ENCODE assay signal across 20 cellular contexts in the genomic region with DNA sequence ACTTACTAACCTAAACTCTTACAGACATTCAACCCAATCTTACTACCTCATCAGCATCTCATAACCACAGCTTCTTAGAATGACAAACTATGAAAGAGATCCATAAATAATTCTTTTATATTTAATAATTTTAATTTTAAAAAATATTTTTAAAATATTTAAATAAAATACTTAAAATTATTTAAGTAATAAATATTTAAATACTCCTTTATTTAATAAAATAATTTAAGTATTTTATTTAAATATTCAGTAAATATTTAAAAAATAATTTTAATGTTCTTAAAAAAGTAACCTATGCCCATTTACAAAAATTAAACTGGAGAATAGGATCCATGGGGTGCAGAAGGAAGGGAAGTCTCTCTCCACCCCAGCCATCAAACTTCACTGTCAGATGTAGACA.
DNase-seq lines count a peak whose midpoint lies in the region; ATAC-seq, FAIRE-seq and TF ChIP-seq lines count a peak whose summit lies in the region.
"Had no signal": no experiment of that assay in that cellular context is flagged by ENCODE, and none has a peak within 500 bp of the region (broad histone marks: within the 10 kb centered on the region; RNA-seq: fewer than 3 reads in every experiment).

No MANE protein-coding gene starts in this region.

- no peaks in the 10 kb centered on the region for H3K9me3 Mint-ChIP-seq in WTC11
- H3K9me3 Mint-ChIP-seq: CD4-positive, alpha-beta memory T cell; GM23338; H9 had no signal

- no peak for ATAC-seq in WTC11
- ATAC-seq in pancreas = no peak
- ATAC-seq in GM18868 (IDR thresholded peaks at IDR 0.05; ENCODE audit: unreplicated experiment) = no peak
- ATAC-seq in GM19351 (IDR thresholded peaks at IDR 0.05; ENCODE audit: unreplicated experiment) = no peak
- ATAC-seq in HG03095 (IDR thresholded peaks at IDR 0.05; ENCODE audit: unreplicated experiment) = no peak
- ATAC-seq: GM23338, HCT116 had no signal

- FAIRE-seq in G401.6 (lab: Jason Lieb, UNC) = peak; percentile 89
- FAIRE-seq in frontal cortex (lab: Jason Lieb, UNC) = peak; percentile 98
- peak; percentile 82 for FAIRE-seq in pancreas (lab: Jason Lieb, UNC)
- FAIRE-seq: GM12892, GM19239 had no signal

- H3K27me3 Mint-ChIP-seq in WTC11 (ENCODE audit: low read depth) = no peaks in the 10 kb centered on the region

- peaks cover 0 to 7% (median 4%) of the 10 kb centered on the region in 4 donors for H3K27me3 ChIP-seq in pancreas
- H3K27me3 ChIP-seq in effector memory CD4-positive, alpha-beta T cell (replicated peaks; ENCODE audit: control insufficient read depth, insufficient read depth, low read length, poor library complexity, severe bottlenecking) = no peaks in the 10 kb centered on the region

- no peaks in the 10 kb centered on the region for H3K36me3 Mint-ChIP-seq in WTC11
- H3K36me3 Mint-ChIP-seq: CD4-positive, alpha-beta memory T cell had no signal

- POLR2A ChIA-PET in WTC11 (lab: Charles Lee) = no interaction called here

- H3K9me3 ChIP-seq in pancreas = no peaks in the 10 kb centered on the region
- H3K9me3 ChIP-seq in effector memory CD4-positive, alpha-beta T cell (ENCODE audit: control insufficient read depth, low read length) = no peaks in the 10 kb centered on the region

- no peak for DNase-seq in WTC11 (ENCODE audit: low spot score)
- no peak for DNase-seq in frontal cortex (ENCODE audit: low spot score in 2 of 2)
- DNase-seq in pancreas = no peak
- no peak for DNase-seq in effector memory CD4-positive, alpha-beta T cell
- DNase-seq: 8988T; C1 segment of cervical spinal cord; Calu3; CD4-positive, alpha-beta memory T cell; COR-L47; DMS53; DMS79 treated with DMSO at 0.1 percent for 48 hours; H9 had no signal

- H3K27ac ChIP-seq in pancreas = no peak overlapping the region
- no peak overlapping the region for H3K27ac ChIP-seq in effector memory CD4-positive, alpha-beta T cell (ENCODE audit: insufficient read depth, low read length, poor library complexity, severe bottlenecking)

- no peaks in the 10 kb centered on the region for H3K4me1 Mint-ChIP-seq in WTC11
- H3K4me1 Mint-ChIP-seq: CD4-positive, alpha-beta memory T cell; GM23338 had no signal

- no peak overlapping the region for H3K27ac Mint-ChIP-seq in WTC11
- H3K27ac Mint-ChIP-seq: CD4-positive, alpha-beta memory T cell; GM23338; H9 had no signal

- H3K4me3 Mint-ChIP-seq in WTC11 = no peak overlapping the region
- H3K4me3 Mint-ChIP-seq: CD4-positive, alpha-beta memory T cell; GM23338; H9 had no signal

- CTCF ChIA-PET in WTC11 (lab: Charles Lee) = no interaction called here

- no peaks in the 10 kb centered on the region for H3K4me1 ChIP-seq in pancreas
- H3K4me1 ChIP-seq in effector memory CD4-positive, alpha-beta T cell (ENCODE audit: control insufficient read depth, insufficient read depth, low read length, poor library complexity, severe bottlenecking) = no peaks in the 10 kb centered on the region

- H3K4me3 ChIP-seq in pancreas = no peak overlapping the region
- no peak overlapping the region for H3K4me3 ChIP-seq in effector memory CD4-positive, alpha-beta T cell (ENCODE audit: insufficient read depth, low read depth, low read length, poor library complexity, severe bottlenecking)
- H3K4me3 ChIP-seq: GM23338 had no signal

- TF ChIP-seq CTCF in WTC11 (IDR thresholded peaks at IDR 0.05) (no peak), pancreas (IDR thresholded peaks at IDR 0.05) (no peak)

- intact Hi-C loops in pancreas (cut with DNase I) = no loop called here

- no peaks in the 10 kb centered on the region for H3K36me3 ChIP-seq in pancreas
- H3K36me3 ChIP-seq in effector memory CD4-positive, alpha-beta T cell (ENCODE audit: control insufficient read depth, insufficient read depth, low read length) = no peaks in the 10 kb centered on the region

TF ChIP-seq in WTC11, 78 proteins besides CTCF, POLR2A, EP300 and RAD21:
- TF ChIP-seq, protein P1, sequence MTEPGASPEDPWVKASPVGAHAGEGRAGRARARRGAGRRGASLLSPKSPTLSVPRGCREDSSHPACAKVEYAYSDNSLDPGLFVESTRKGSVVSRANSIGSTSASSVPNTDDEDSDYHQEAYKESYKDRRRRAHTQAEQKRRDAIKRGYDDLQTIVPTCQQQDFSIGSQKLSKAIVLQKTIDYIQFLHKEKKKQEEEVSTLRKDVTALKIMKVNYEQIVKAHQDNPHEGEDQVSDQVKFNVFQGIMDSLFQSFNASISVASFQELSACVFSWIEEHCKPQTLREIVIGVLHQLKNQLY (CRISPR knock-in tag; IDR thresholded peaks at IDR 0.05) = no peak
- TF ChIP-seq IRF2 (CRISPR knock-in tag; IDR thresholded peaks at IDR 0.05; ENCODE audit: borderline replicate concordance, low read depth) (no peak), NFATC4 (CRISPR knock-in tag; IDR thresholded peaks at IDR 0.05) (no peak), HMGA2 (CRISPR knock-in tag; IDR thresholded peaks at IDR 0.05) (peak; percentile 100), NR1H2 (CRISPR knock-in tag; IDR thresholded peaks at IDR 0.05) (no peak)
- TF ChIP-seq, protein P2, sequence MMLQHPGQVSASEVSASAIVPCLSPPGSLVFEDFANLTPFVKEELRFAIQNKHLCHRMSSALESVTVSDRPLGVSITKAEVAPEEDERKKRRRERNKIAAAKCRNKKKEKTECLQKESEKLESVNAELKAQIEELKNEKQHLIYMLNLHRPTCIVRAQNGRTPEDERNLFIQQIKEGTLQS (CRISPR knock-in tag; conservative IDR thresholded peaks at IDR 0.05) = no peak
